Comparison of ENCODE assay signal across 22 cellular contexts in genomic region chr7:5377279-5377678, GRCh38. TPM values are rescaled to one million over a fixed set of nuclear protein-coding genes. Genes with fewer than 3 reads are reported as not detected.
DNase-seq lines count a peak whose midpoint lies in the region; ATAC-seq, FAIRE-seq and TF ChIP-seq lines count a peak whose summit lies in the region.
"Had no signal": no experiment of that assay in that cellular context is flagged by ENCODE, and none has a peak within 500 bp of the region (broad histone marks: within the 10 kb centered on the region; RNA-seq: fewer than 3 reads in every experiment).

No MANE protein-coding gene starts in this region.

- CTCF ChIA-PET in K562 (lab: Yijun Ruan, JAX; ENCODE audit: low intra/inter-chr PET ratio) = no interaction called here

- H2AFZ ChIP-seq in K562 (ENCODE audit: low read depth, low read length) = no peak overlapping the region

- H3K79me2 ChIP-seq in K562 (ENCODE audit: control insufficient read depth, insufficient read depth, low read length) = peaks cover 16% of the 10 kb centered on the region

- no peak for TF ChIP-seq RAD21 in K562 (CRISPR knock-in tag; conservative IDR thresholded peaks at IDR 0.05 in 1 of 2, IDR thresholded peaks at IDR 0.05 in 1 of 2)

- in situ Hi-C loops in K562 (cut with MboI) = no loop called here

- intact Hi-C loops in K562 (cut with micrococcal nuclease) = no loop called here
- intact Hi-C loops in left colon (cut with DNase I, micrococcal nuclease) = no loop called here

- H3K9me1 ChIP-seq in K562 (ENCODE audit: control insufficient read depth, insufficient read depth, low read length) = no peaks in the 10 kb centered on the region

- BruUV-seq in K562 (replicated peaks; lab: Mats Ljungman, UMichigan) = no TSS peak

- peaks cover 28% of the 10 kb centered on the region for H3K36me3 ChIP-seq in NT2/D1 (ENCODE audit: insufficient read depth, insufficient read length, low read length)
- H3K36me3 ChIP-seq in K562 (ENCODE audit: control insufficient read depth, insufficient read depth, low read length) = peaks cover 9% of the 10 kb centered on the region; the same call in 1 of the 3 replicates
- H3K36me3 ChIP-seq: BE2C had no signal

- H3K4me3 ChIP-seq in NT2/D1 (ENCODE audit: insufficient read length, low read depth) (no peak overlapping the region), K562 (no peak overlapping the region)
- H3K4me3 ChIP-seq: GM12878 had no signal

- peaks cover 9% of the 10 kb centered on the region; the same call in 1 of the 2 replicates for H4K20me1 ChIP-seq in K562 (replicated peaks; ENCODE audit: control insufficient read depth, insufficient read depth, low read length)

- TF ChIP-seq EP300 in K562 (IDR thresholded peaks at IDR 0.05; ENCODE audit: low read length) = no peak

- H3K27ac ChIP-seq in K562 (ENCODE audit: extremely low read depth, low read depth, low read length) = no peak overlapping the region

- no peaks in the 10 kb centered on the region for H3K27me3 ChIP-seq in NT2/D1 (ENCODE audit: insufficient read depth, insufficient read length)
- H3K27me3 ChIP-seq in K562 (ENCODE audit: control insufficient read depth in 2 of 2, insufficient read depth in 2 of 2, low read length in 2 of 2) = no peaks in the 10 kb centered on the region
- H3K27me3 ChIP-seq: BE2C had no signal

- WGBS in K562 (ENCODE audit: insufficient coverage, low coverage, missing lambda C conversion rate) = 98% methylated on average over 8 of the region's 20 CpGs

- ATAC-seq in K562 (no peak), left colon (peak; percentile 3)
- ATAC-seq: GM12878, HCT116 had no signal

- POLR2A ChIA-PET in K562 (lab: Yijun Ruan, JAX) = no interaction called here

- no peak overlapping the region for H3K4me2 ChIP-seq in K562 (ENCODE audit: insufficient read depth, low read length)

- no peak for TF ChIP-seq CTCF in K562 (IDR thresholded peaks at IDR 0.05 in 2 of 3, conservative IDR thresholded peaks at IDR 0.05 in 1 of 3; ENCODE audit: insufficient read depth in 2 of 3, low read depth in 1 of 3, low read length in 3 of 3)

- FAIRE-seq in K562 (lab: Jason Lieb, UNC) = no peak
- FAIRE-seq: A204.1, GM12878 had no signal

- no peaks in the 10 kb centered on the region for H3K9me3 ChIP-seq in NT2/D1 (ENCODE audit: insufficient read depth, low read length)
- no peaks in the 10 kb centered on the region for H3K9me3 ChIP-seq in K562 (replicated peaks; ENCODE audit: control insufficient read depth, insufficient read depth, low read depth, low read length)
- H3K9me3 ChIP-seq: BE2C had no signal

- TF ChIP-seq POLR2A in K562 (conservative IDR thresholded peaks at IDR 0.05) = no peak

- H3K4me1 ChIP-seq in NT2/D1 (ENCODE audit: insufficient read depth, insufficient read length) (peaks cover 13% of the 10 kb centered on the region), K562 (replicated peaks in 1 of 2; ENCODE audit: control insufficient read depth in 2 of 2, insufficient read depth in 2 of 2, low read length in 2 of 2) (peaks cover 3 to 46% of the 10 kb centered on the region in 2 experiments; a peak in 3 of 5 replicates)

- peak overlapping the region; percentile 56 for H3K9ac ChIP-seq in NT2/D1 (ENCODE audit: insufficient read length, low read depth)
- H3K9ac ChIP-seq in K562 (ENCODE audit: insufficient read depth in 1 of 2, low read depth in 2 of 2, low read length in 2 of 2) = no peak overlapping the region

- DNase-seq in NT2/D1 (ENCODE audit: low read depth, low spot score) = no peak
- DNase-seq in K562 (ENCODE audit: extremely low read depth in 1 of 4, low spot score in 3 of 4) = no peak
- no peak for DNase-seq in left colon
- no peak for DNase-seq in activated CD8-positive, alpha-beta memory T cell treated with anti-CD3 and anti-CD28 coated beads for 24 hours
- DNase-seq in stimulated activated CD4-positive, alpha-beta T cell treated with anti-CD3 and anti-CD28 coated beads, Interleukin-2, amount 100 ng/mL, for 24 hours = no peak
- no peak for DNase-seq in kidney glomerular epithelial cell (lab: John Stamatoyannopoulos, UW)
- DNase-seq: ACHN; BE2C; C1 segment of cervical spinal cord; CD4-positive, CD25-positive, alpha-beta regulatory T cell; CD8-positive, alpha-beta memory T cell; COR-L47; DMS 273 treated with DMSO at 0.1 percent for 48 hours; DMS53; DND-41; EL; GOT3; H7; HFFc6 had no signal

TF ChIP-seq in K562, 482 proteins besides CTCF, POLR2A, EP300 and RAD21:
- no peak for TF ChIP-seq THRB (CRISPR knock-in tag; conservative IDR thresholded peaks at IDR 0.05)
- TF ChIP-seq ZNF274 (IDR thresholded peaks at IDR 0.05; ENCODE audit: borderline replicate concordance, low read depth, low read length) = no peak
- 0 out of 2 replicates have a peak, but pooled peaks have one; percentile 7 for TF ChIP-seq POLR2G (IDR thresholded peaks at IDR 0.05; ENCODE audit: low read depth, low read length)

RNA-seq across cellular contexts. Expression of gene TNRC18, which starts 46.4 kb away (rescaled TPM):
- 41.9 and 74.6 TPM in 2 replicates for total RNA-seq in K562 (2011; cell fraction: chromatin; rRNA removed; ENCODE audit: low replicate concordance)
- total RNA-seq in K562 (2011; cell fraction: nucleolus; rRNA removed) = 31.5 and 35.9 TPM in 2 replicates
- 35.6 and 54.7 TPM in 2 replicates for total RNA-seq in K562 (2011; cell fraction: nucleoplasm; rRNA removed)
- total RNA-seq in K562 (2014; rRNA removed) = 14.3 and 18.0 TPM in 2 replicates
- total RNA-seq in K562 (2014; rRNA removed; fragmentation: Illumina TruSeq; extraction: Trizol) = 10.8 and 12.1 TPM in 2 replicates
- 19.8 and 23.5 TPM in 2 replicates for total RNA-seq in K562 (2015; rRNA removed; fragmentation: Illumina TruSeq; extraction: Trizol)
- 29.8 and 43.2 TPM in 2 replicates for total RNA-seq in K562 (2021)
- 3.2 and 4.2 TPM in 2 replicates for polyA plus RNA-seq in K562 (2011; rRNA removed)
- 3.5 and 8.3 TPM in 2 replicates for polyA plus RNA-seq in K562 (2011; cell fraction: cytosol; rRNA removed)
- polyA plus RNA-seq in K562 (2011; cell fraction: nucleus; rRNA removed) = 12.6 and 17.1 TPM in 2 replicates
- 25.7 and 34.0 TPM in 2 replicates for polyA plus RNA-seq in K562 (2012)
- polyA plus RNA-seq in K562 (2014; fragmentation: Illumina TruSeq; extraction: Trizol) = 22.3 and 22.7 TPM in 2 replicates
- polyA plus RNA-seq in K562 (2014; fragmentation: Nextera tagmentation; extraction: Ambion mirVana) = under 1 TPM; 0.03 TPM
- polyA plus RNA-seq in K562 (2014; rRNA removed) = 19.2 and 27.2 TPM in 2 replicates
- polyA minus RNA-seq in K562 (2011; rRNA and poly(A)+ RNA removed) = 10.0 and 10.2 TPM in 2 replicates
- 18.2 and 26.2 TPM in 2 replicates for polyA minus RNA-seq in K562 (2011; cell fraction: cytosol; rRNA and poly(A)+ RNA removed)
- polyA minus RNA-seq in K562 (2011; cell fraction: nucleus; rRNA and poly(A)+ RNA removed) = 11.3 and 12.7 TPM in 2 replicates
- total RNA-seq in left colon = 100 to 1,000 TPM in 1 of 2 donors, 10 to 100 TPM in 1; 94.1 to 103 TPM
